Comparison of ENCODE assay signal across 1 cellular context in genomic region chr2:192128655-192129054, GRCh38.
TF ChIP-seq lines count a peak whose summit lies in the region.

No MANE protein-coding gene starts in this region.

TF ChIP-seq in GM12878, 131 proteins besides CTCF, POLR2A, EP300 and RAD21 (continued from another document):
- no peak for TF ChIP-seq PRDM15 (CRISPR knock-in tag; IDR thresholded peaks at IDR 0.05)
- TF ChIP-seq HDAC2 (IDR thresholded peaks at IDR 0.05): no peak
- TF ChIP-seq YBX1 (IDR thresholded peaks at IDR 0.05): no peak
- TF ChIP-seq RELA (IDR thresholded peaks at IDR 0.05; ENCODE audit: borderline replicate concordance, partially characterized antibody): no peak
- TF ChIP-seq ZZZ3 (IDR thresholded peaks at IDR 0.05; ENCODE audit: control insufficient read depth, insufficient read length, low read depth): no peak
- TF ChIP-seq ZNF384 (IDR thresholded peaks at IDR 0.05; ENCODE audit: borderline replicate concordance, low read depth, low read length): no peak
- no peak for TF ChIP-seq RFX5 (IDR thresholded peaks at IDR 0.05; ENCODE audit: low read depth, low read length)
- no peak for TF ChIP-seq E2F4 (IDR thresholded peaks at IDR 0.05; ENCODE audit: low read depth, low read length)
- TF ChIP-seq CBFB (IDR thresholded peaks at IDR 0.05; ENCODE audit: low read depth): no peak
- TF ChIP-seq YY1 (IDR thresholded peaks at IDR 0.05; ENCODE audit: low read depth, low read length): no peak
- TF ChIP-seq EZH2 (IDR thresholded peaks at IDR 0.05; ENCODE audit: borderline replicate concordance, control insufficient read depth, low read depth, low read length): no peak
- TF ChIP-seq CBX3 (IDR thresholded peaks at IDR 0.05; ENCODE audit: borderline replicate concordance, low read depth): no peak
- TF ChIP-seq ATF2 (IDR thresholded peaks at IDR 0.05; ENCODE audit: low read length): no peak
- no peak for TF ChIP-seq MXI1 (IDR thresholded peaks at IDR 0.05; ENCODE audit: low read depth, low read length)
- no peak for TF ChIP-seq TCF3 (IDR thresholded peaks at IDR 0.05; ENCODE audit: borderline replicate concordance, insufficient read depth, low read depth, low read length)
TF ChIP-seq in GM12878: peak in this region for 0.
